In genomic region chr12:2890388-2891239, GRCh38 we compare ENCODE assay signal across 1 cellular context.
TF ChIP-seq lines count a peak whose summit lies in the region.

Gene TULP3 (plus strand): TSS chr12:2890891. CDS start chr12:2890948, 57 bp downstream.

TF ChIP-seq in HepG2, 621 proteins besides CTCF, POLR2A, EP300 and RAD21 (continued from another document):
- TF ChIP-seq ATF2 (CRISPR knock-in tag; IDR thresholded peaks at IDR 0.05) = peak; percentile 65; the same call in 1 of the 2 replicates
- no peak for TF ChIP-seq JDP2 (CRISPR knock-in tag; IDR thresholded peaks at IDR 0.05; ENCODE audit: borderline replicate concordance)
- TF ChIP-seq NR1H2 (CRISPR knock-in tag; IDR thresholded peaks at IDR 0.05; ENCODE audit: borderline replicate concordance, low read depth) = no peak
- no peak for TF ChIP-seq ZNF597 (CRISPR knock-in tag; IDR thresholded peaks at IDR 0.05)
- TF ChIP-seq POGZ (CRISPR knock-in tag; IDR thresholded peaks at IDR 0.05) = peak; percentile 51
- no peak for TF ChIP-seq HMG20A (CRISPR knock-in tag; IDR thresholded peaks at IDR 0.05; ENCODE audit: borderline replicate concordance)
- no peak; the same call in 1 of the 2 replicates for TF ChIP-seq ATF3 (CRISPR knock-in tag; IDR thresholded peaks at IDR 0.05)
- TF ChIP-seq WIZ (CRISPR knock-in tag; IDR thresholded peaks at IDR 0.05) = peak; percentile 84; the same call in 1 of the 2 replicates
- no peak for TF ChIP-seq STAT6 (CRISPR knock-in tag; IDR thresholded peaks at IDR 0.05; ENCODE audit: borderline replicate concordance)
- TF ChIP-seq KAT2B (IDR thresholded peaks at IDR 0.05; ENCODE audit: borderline replicate concordance, low read depth, low read length) = no peak
- TF ChIP-seq EED (CRISPR knock-in tag; IDR thresholded peaks at IDR 0.05) = no peak; the same call in 1 of the 2 replicates
- no peak for TF ChIP-seq SNRNP70 (IDR thresholded peaks at IDR 0.05; ENCODE audit: low read depth, low read length)
- no peak for TF ChIP-seq SYNCRIP (IDR thresholded peaks at IDR 0.05; ENCODE audit: insufficient read depth, low read depth, low read length)
- TF ChIP-seq ZFP90 (CRISPR knock-in tag; IDR thresholded peaks at IDR 0.05; ENCODE audit: borderline replicate concordance) = 0 out of 2 replicates have a peak, but pooled peaks have one; percentile 13
- peak; percentile 60; the same call in 1 of the 2 replicates for TF ChIP-seq NRL (CRISPR knock-in tag; IDR thresholded peaks at IDR 0.05; ENCODE audit: borderline replicate concordance)
- 0 out of 2 replicates have a peak, but pooled peaks have one; percentile 27 for TF ChIP-seq HNRNPUL1 (IDR thresholded peaks at IDR 0.05; ENCODE audit: low read depth, low read length)
- peak; percentile 75 for TF ChIP-seq CBX1 (IDR thresholded peaks at IDR 0.05; ENCODE audit: low read depth)
- TF ChIP-seq ZNF607 (CRISPR knock-in tag; IDR thresholded peaks at IDR 0.05; ENCODE audit: borderline replicate concordance) = peak; percentile 88
- TF ChIP-seq HOXA5 (CRISPR knock-in tag; IDR thresholded peaks at IDR 0.05) = peak; percentile 81; the same call in 1 of the 2 replicates
- TF ChIP-seq ZBTB7B (CRISPR knock-in tag; IDR thresholded peaks at IDR 0.05) = peak; percentile 58; the same call in 1 of the 2 replicates
- TF ChIP-seq SSRP1 (CRISPR knock-in tag; IDR thresholded peaks at IDR 0.05) = no peak
- no peak for TF ChIP-seq HOMEZ (CRISPR knock-in tag; IDR thresholded peaks at IDR 0.05; ENCODE audit: low read depth)
- no peak for TF ChIP-seq REL (CRISPR knock-in tag; conservative IDR thresholded peaks at IDR 0.05)
- TF ChIP-seq ZNF567 (CRISPR knock-in tag; IDR thresholded peaks at IDR 0.05; ENCODE audit: borderline replicate concordance) = no peak; the same call in 1 of the 2 replicates
- TF ChIP-seq PITX1 (CRISPR knock-in tag; IDR thresholded peaks at IDR 0.05) = peak; percentile 17
- TF ChIP-seq SKIL (CRISPR knock-in tag; IDR thresholded peaks at IDR 0.05; ENCODE audit: borderline replicate concordance) = peak; percentile 65; the same call in 1 of the 2 replicates
- peak; percentile 67; the same call in 1 of the 2 replicates for TF ChIP-seq ZNF446 (CRISPR knock-in tag; IDR thresholded peaks at IDR 0.05)
- no peak for TF ChIP-seq KDM6A (CRISPR knock-in tag; IDR thresholded peaks at IDR 0.05; ENCODE audit: low read depth)
- peak; percentile 15 for TF ChIP-seq NCOA2 (CRISPR knock-in tag; IDR thresholded peaks at IDR 0.05)
- TF ChIP-seq ZNF646 (CRISPR knock-in tag; IDR thresholded peaks at IDR 0.05) = peak; percentile 45; the same call in 1 of the 2 replicates
- TF ChIP-seq FOXA1 (IDR thresholded peaks at IDR 0.05) = no peak
- TF ChIP-seq FOXA1 (CRISPR knock-in tag; IDR thresholded peaks at IDR 0.05) = peak; percentile 49
- TF ChIP-seq SALL1 (CRISPR knock-in tag; IDR thresholded peaks at IDR 0.05) = peak; percentile 92
- no peak for TF ChIP-seq ZNF207 (IDR thresholded peaks at IDR 0.05; ENCODE audit: borderline replicate concordance)
- no peak for TF ChIP-seq NFIC (IDR thresholded peaks at IDR 0.05; ENCODE audit: low read length)
- no peak for TF ChIP-seq ZNF224 (CRISPR knock-in tag; IDR thresholded peaks at IDR 0.05)
- no peak; the same call in 1 of the 2 replicates for TF ChIP-seq CREB3 (CRISPR knock-in tag; IDR thresholded peaks at IDR 0.05)
- no peak; the same call in 1 of the 2 replicates for TF ChIP-seq TBX2 (CRISPR knock-in tag; IDR thresholded peaks at IDR 0.05; ENCODE audit: borderline replicate concordance)
- no peak for TF ChIP-seq ZNF17 (CRISPR knock-in tag; IDR thresholded peaks at IDR 0.05)
- TF ChIP-seq PAF1 (CRISPR knock-in tag; IDR thresholded peaks at IDR 0.05) = no peak
